21 cellular contexts compared by ENCODE assay signal in genomic region chrX:124940536-124940935, GRCh38. TPM values are rescaled to one million over a fixed set of nuclear protein-coding genes. Genes with fewer than 3 reads are reported as not detected.
"Had no signal": no experiment of that assay in that cellular context is flagged by ENCODE, and none has a peak within 500 bp of the region (broad histone marks: within the 10 kb centered on the region; RNA-seq: fewer than 3 reads in every experiment).

No MANE protein-coding gene starts in this region.

- H3K4me1 Mint-ChIP-seq: activated CD4-positive, alpha-beta memory T cell treated with anti-CD3 and anti-CD28 coated beads, Interleukin-2, amount 10 ng/mL, durations not matched to agents 7 days and 5 days; activated CD4-positive, alpha-beta T cell treated with anti-CD3 and anti-CD28 coated beads for 36 hours; activated naive CD8-positive, alpha-beta T cell treated with anti-CD3 and anti-CD28 coated beads, Interleukin-2, amount 10 ng/mL, durations not matched to agents 7 days and 5 days; IgD-negative memory B cell; T-cell had no signal

- H3K4me3 Mint-ChIP-seq: activated CD4-positive, alpha-beta memory T cell treated with anti-CD3 and anti-CD28 coated beads, Interleukin-2, amount 10 ng/mL, durations not matched to agents 7 days and 5 days; activated CD4-positive, alpha-beta T cell treated with anti-CD3 and anti-CD28 coated beads for 36 hours; activated naive CD8-positive, alpha-beta T cell treated with anti-CD3 and anti-CD28 coated beads, Interleukin-2, amount 10 ng/mL, durations not matched to agents 7 days and 5 days; IgD-negative memory B cell; T-cell had no signal

- ATAC-seq: activated CD4-positive, alpha-beta T cell treated with anti-CD3 and anti-CD28 coated beads for 36 hours; T-cell had no signal

- H3K36me3 Mint-ChIP-seq: activated naive CD8-positive, alpha-beta T cell treated with anti-CD3 and anti-CD28 coated beads, Interleukin-2, amount 10 ng/mL, durations not matched to agents 7 days and 5 days; T-cell had no signal

- H3K27me3 Mint-ChIP-seq: activated CD4-positive, alpha-beta memory T cell treated with anti-CD3 and anti-CD28 coated beads, Interleukin-2, amount 10 ng/mL, durations not matched to agents 7 days and 5 days; activated CD4-positive, alpha-beta T cell treated with anti-CD3 and anti-CD28 coated beads for 36 hours; activated naive CD8-positive, alpha-beta T cell treated with anti-CD3 and anti-CD28 coated beads, Interleukin-2, amount 10 ng/mL, durations not matched to agents 7 days and 5 days; IgD-negative memory B cell had no signal

- DNase-seq: activated CD4-positive, alpha-beta memory T cell treated with anti-CD3 and anti-CD28 coated beads, Interleukin-2, amount 10 ng/mL, durations not matched to agents 7 days and 5 days; activated CD4-positive, alpha-beta T cell treated with anti-CD3 and anti-CD28 coated beads for 36 hours; activated CD4-positive, alpha-beta T cell treated with anti-CD3 and anti-CD28 coated beads, Interleukin-2, amount 50 U/mL, for 1 hour; activated gamma-delta T cell treated with Interleukin-2 at 50 U/mL for 16 hours; activated naive CD4-positive, alpha-beta T cell treated with anti-CD3 and anti-CD28 coated beads, Interleukin-2, amount 50 U/mL, for 16 hours; activated naive CD8-positive, alpha-beta T cell treated with anti-CD3 and anti-CD28 coated beads, Interleukin-2, amount 10 ng/mL, durations not matched to agents 7 days and 5 days; activated T-cell treated with anti-CD3 and anti-CD28 coated beads for 4 hours; activated T-cell treated with anti-CD3 and anti-CD28 coated beads, Interleukin-2, amount 50 U/mL, for 48 hours; adrenal gland; NCI-H1092; NCI-H1417; NCI-H2029 treated with DMSO at 0.1 percent for 48 hours; NCI-H526; NCI-H82; SIG-M5; T-cell; T-helper 2 cell; T1000; WERI-Rb-1 had no signal

- H3K27ac Mint-ChIP-seq: activated CD4-positive, alpha-beta memory T cell treated with anti-CD3 and anti-CD28 coated beads, Interleukin-2, amount 10 ng/mL, durations not matched to agents 7 days and 5 days; activated CD4-positive, alpha-beta T cell treated with anti-CD3 and anti-CD28 coated beads for 36 hours; activated naive CD8-positive, alpha-beta T cell treated with anti-CD3 and anti-CD28 coated beads, Interleukin-2, amount 10 ng/mL, durations not matched to agents 7 days and 5 days; activated T-helper 2 cell treated with anti-CD3 and anti-CD28 coated beads, Interferon-gamma antibody, Interleukin-2, Interleukin-4, amounts not matched to agents 10 μg/mL and 5 μg/mL and 100 μg/mL, durations not matched to agents 14 hours and 24 hours and 36 hours; IgD-negative memory B cell; T-cell had no signal

- H3K9me3 Mint-ChIP-seq: activated CD4-positive, alpha-beta memory T cell treated with anti-CD3 and anti-CD28 coated beads, Interleukin-2, amount 10 ng/mL, durations not matched to agents 7 days and 5 days; activated naive CD8-positive, alpha-beta T cell treated with anti-CD3 and anti-CD28 coated beads, Interleukin-2, amount 10 ng/mL, durations not matched to agents 7 days and 5 days; activated T-helper 2 cell treated with anti-CD3 and anti-CD28 coated beads, Interferon-gamma antibody, Interleukin-2, Interleukin-4, amounts not matched to agents 10 μg/mL and 5 μg/mL and 100 μg/mL, durations not matched to agents 14 hours and 24 hours and 36 hours; T-cell had no signal

RNA-seq across cellular contexts. Expression of gene TENM1, which starts 23.1 kb away (rescaled TPM):
- total RNA-seq: activated T-helper 2 cell treated with anti-CD3 and anti-CD28 coated beads, Interferon-gamma antibody, Interleukin-2, Interleukin-4, amounts not matched to agents 10 μg/mL and 5 μg/mL and 100 μg/mL, durations not matched to agents 14 hours and 24 hours and 36 hours had no signal
